In genomic region chr22:49947296-49947622, GRCh38 we compare ENCODE assay signal across 25 cellular contexts. TPM values are rescaled to one million over a fixed set of nuclear protein-coding genes. Genes with fewer than 3 reads are reported as not detected.
A peak's percentile ranks its signal among the peaks of the same experiment; 100 is the strongest.
DNase-seq lines count a peak whose midpoint lies in the region; ATAC-seq and TF ChIP-seq lines count a peak whose summit lies in the region.
"Had no signal": no experiment of that assay in that cellular context is flagged by ENCODE, and none has a peak within 500 bp of the region (broad histone marks: within the 10 kb centered on the region; RNA-seq: fewer than 3 reads in every experiment).

No MANE protein-coding gene starts in this region.

- H3K4me1 Mint-ChIP-seq in CD4-positive, alpha-beta T cell (ENCODE audit: low read depth) = peaks cover 6% of the 10 kb centered on the region

- H3K9ac ChIP-seq in SK-N-MC (ENCODE audit: insufficient read length) = peak overlapping the region; percentile 60

- no peak overlapping the region for H3K4me3 Mint-ChIP-seq in CD4-positive, alpha-beta T cell
- H3K4me3 Mint-ChIP-seq: activated naive CD8-positive, alpha-beta T cell treated with anti-CD3 and anti-CD28 coated beads for 36 hours; CD4-positive, alpha-beta memory T cell; memory B cell; naive thymus-derived CD8-positive, alpha-beta T cell; stimulated activated naive CD8-positive, alpha-beta T cell treated with anti-CD3 and anti-CD28 coated beads, Interleukin-15, amount 100 ng/mL, for 72 hours; T-helper 17 cell; WTC11 had no signal

- no peaks in the 10 kb centered on the region for H3K27me3 ChIP-seq in CD4-positive, alpha-beta T cell (ENCODE audit: control insufficient read depth, insufficient read depth, low read length)
- H3K27me3 ChIP-seq in lower lobe of right lung (ENCODE audit: low read depth) = no peaks in the 10 kb centered on the region
- no peaks in the 10 kb centered on the region for H3K27me3 ChIP-seq in stomach
- H3K27me3 ChIP-seq: SJSA1 had no signal

- no peak for TF ChIP-seq CTCF in CD4-positive, alpha-beta T cell (IDR thresholded peaks at IDR 0.05)
- no peak for TF ChIP-seq CTCF in lower lobe of right lung (IDR thresholded peaks at IDR 0.05)
- TF ChIP-seq CTCF in stomach (IDR thresholded peaks at IDR 0.05) = no peak
- no peak for TF ChIP-seq CTCF in foreskin fibroblast (IDR thresholded peaks at IDR 0.05; ENCODE audit: low read depth, low read length)

- POLR2A ChIA-PET in CD4-positive, alpha-beta T cell (lab: Charles Lee) = interaction anchor here (2.2 to 2.3 kb wide), 2 partner anchors 11 to 15 kb away, joined by 7 to 10 read pairs; no protein-coding TSS in a partner anchor

- H3K9me3 ChIP-seq in CD4-positive, alpha-beta T cell (ENCODE audit: control insufficient read depth, low read length) = no peaks in the 10 kb centered on the region
- H3K9me3 ChIP-seq in SK-N-MC (ENCODE audit: low read depth, low read length) (no peaks in the 10 kb centered on the region), lower lobe of right lung (no peaks in the 10 kb centered on the region), stomach (no peaks in the 10 kb centered on the region)

- no peak for TF ChIP-seq POLR2A in stomach (IDR thresholded peaks at IDR 0.05)

- no peaks in the 10 kb centered on the region for H3K27me3 Mint-ChIP-seq in CD4-positive, alpha-beta T cell
- H3K27me3 Mint-ChIP-seq: activated naive CD8-positive, alpha-beta T cell treated with anti-CD3 and anti-CD28 coated beads for 36 hours; CD4-positive, alpha-beta memory T cell; memory B cell; naive thymus-derived CD8-positive, alpha-beta T cell; stimulated activated naive CD8-positive, alpha-beta T cell treated with anti-CD3 and anti-CD28 coated beads, Interleukin-15, amount 100 ng/mL, for 72 hours; T-helper 17 cell had no signal

- CTCF ChIA-PET in CD4-positive, alpha-beta T cell (lab: Charles Lee) = no interaction called here

- no peaks in the 10 kb centered on the region for H3K36me3 ChIP-seq in SK-N-MC (ENCODE audit: insufficient read depth, low read length)
- no peaks in the 10 kb centered on the region for H3K36me3 ChIP-seq in lower lobe of right lung
- no peaks in the 10 kb centered on the region for H3K36me3 ChIP-seq in stomach
- H3K36me3 ChIP-seq: SJSA1 had no signal

- peak overlapping the region; percentile 25 for H3K4me3 ChIP-seq in SK-N-MC
- H3K4me3 ChIP-seq in lower lobe of right lung = peak overlapping the region; percentile 53
- H3K4me3 ChIP-seq in stomach = peak overlapping the region; percentile 9 to 52 (median 40)
- H3K4me3 ChIP-seq in foreskin fibroblast (ENCODE audit: low read depth in 1 of 2, low read length in 2 of 2) = no peak overlapping the region
- H3K4me3 ChIP-seq: PC-9, SJSA1 had no signal

- H3K27ac Mint-ChIP-seq in CD4-positive, alpha-beta T cell = no peak overlapping the region
- H3K27ac Mint-ChIP-seq: memory B cell, WTC11 had no signal

- H3K27ac ChIP-seq in CD4-positive, alpha-beta T cell (ENCODE audit: low read depth, low read length) = peak overlapping the region; percentile 13
- H3K27ac ChIP-seq in SK-N-MC (peak overlapping the region; percentile 67), lower lobe of right lung (peak overlapping the region; percentile 94), stomach (peak overlapping the region; percentile 94 to 98 (median 98))
- H3K27ac ChIP-seq: PC-9, SJSA1 had no signal

- intact Hi-C loops in CD4-positive, alpha-beta T cell (cut with DNase I, micrococcal nuclease) = no loop called here
- intact Hi-C loops in lower lobe of right lung (cut with DNase I) = no loop called here
- intact Hi-C loops in stomach (cut with DNase I; ENCODE audit: low total_unique reads) = no loop called here

- H3K9me3 Mint-ChIP-seq in CD4-positive, alpha-beta T cell = no peaks in the 10 kb centered on the region
- H3K9me3 Mint-ChIP-seq: activated naive CD8-positive, alpha-beta T cell treated with anti-CD3 and anti-CD28 coated beads for 36 hours; memory B cell; stimulated activated naive CD8-positive, alpha-beta T cell treated with anti-CD3 and anti-CD28 coated beads, Interleukin-15, amount 100 ng/mL, for 72 hours; WTC11 had no signal

- H3K36me3 Mint-ChIP-seq in CD4-positive, alpha-beta T cell (ENCODE audit: low read depth) = no peaks in the 10 kb centered on the region
- H3K36me3 Mint-ChIP-seq: activated naive CD8-positive, alpha-beta T cell treated with anti-CD3 and anti-CD28 coated beads for 36 hours; CD4-positive, alpha-beta memory T cell; memory B cell; naive thymus-derived CD8-positive, alpha-beta T cell; WTC11 had no signal

- H3K4me1 ChIP-seq in lower lobe of right lung = peaks cover 28% of the 10 kb centered on the region
- peaks cover 32 to 62% (median 47%) of the 10 kb centered on the region in 4 donors for H3K4me1 ChIP-seq in stomach

- no peak for ATAC-seq in CD4-positive, alpha-beta T cell (ENCODE audit: poor library complexity)
- ATAC-seq in lower lobe of right lung = no peak
- ATAC-seq in HG02884 (IDR thresholded peaks at IDR 0.05; ENCODE audit: unreplicated experiment) = no peak
- no peak for ATAC-seq in GM19467 (IDR thresholded peaks at IDR 0.05; ENCODE audit: unreplicated experiment)
- no peak for ATAC-seq in HG02885 (IDR thresholded peaks at IDR 0.05; ENCODE audit: poor library complexity, unreplicated experiment)
- ATAC-seq: esophagus mucosa; naive thymus-derived CD8-positive, alpha-beta T cell; right cardiac atrium; stimulated activated naive CD8-positive, alpha-beta T cell treated with anti-CD3 and anti-CD28 coated beads, Interleukin-15, amount 100 ng/mL, for 72 hours; T-helper 17 cell; WTC11 had no signal

- 0 to 59% (median 46%) methylated on average over 1 to 6 of the region's 6 CpGs for WGBS in stomach, 5 donors

- no peak for DNase-seq in CD4-positive, alpha-beta T cell
- no peak for DNase-seq in SK-N-MC (ENCODE audit: low read depth, low spot score)
- no peak for DNase-seq in lower lobe of right lung
- no peak for DNase-seq in stomach
- no peak for DNase-seq in foreskin fibroblast
- DNase-seq: activated naive CD8-positive, alpha-beta T cell treated with anti-CD3 and anti-CD28 coated beads for 36 hours; CD4-positive, alpha-beta memory T cell; DMS 273 treated with DMSO at 0.1 percent for 48 hours; effector memory CD4-positive, alpha-beta T cell; kidney glomerular epithelial cell; MV-4-11; naive thymus-derived CD8-positive, alpha-beta T cell; NCI-H1694 treated with DMSO at 0.1 percent for 48 hours; NCI-H226; PC-9; right cardiac atrium; stimulated activated naive CD8-positive, alpha-beta T cell treated with anti-CD3 and anti-CD28 coated beads, Interleukin-15, amount 100 ng/mL, for 72 hours; T-helper 17 cell had no signal

- no peak for TF ChIP-seq EP300 in stomach (IDR thresholded peaks at IDR 0.05)

RNA-seq across cellular contexts. Expression of gene PIM3, which starts 13.3 kb away (rescaled TPM):
- 100 to 1,000 TPM; 224 to 230 TPM for total RNA-seq in CD4-positive, alpha-beta T cell
- total RNA-seq in lower lobe of right lung (94.7 TPM), stomach (100 to 1,000 TPM in 3 of 5 donors, 10 to 100 TPM in 2; 51.9 to 802 (median 298) TPM)
- polyA plus RNA-seq in stomach = 10 to 100 TPM; 75.6 to 87.6 (median 81.6) TPM

RNA-seq across cellular contexts. Expression of gene CRELD2, which starts 28.8 kb away (rescaled TPM):
- total RNA-seq in CD4-positive, alpha-beta T cell = 10 to 100 TPM; 21.2 to 23.3 TPM
- total RNA-seq in lower lobe of right lung (42.7 TPM), stomach (10 to 100 TPM; 35.4 to 83.0 (median 81.1) TPM)
- 10 to 100 TPM; 19.4 to 30.4 (median 29.0) TPM for polyA plus RNA-seq in stomach

RNA-seq across cellular contexts. Expression of gene ALG12, which starts 29.0 kb away (rescaled TPM):
- total RNA-seq in CD4-positive, alpha-beta T cell = 10 to 100 TPM; 13.5 to 14.6 TPM
- total RNA-seq in lower lobe of right lung = 25.9 TPM
- total RNA-seq in stomach = 10 to 100 TPM in 2 of 5 donors, 1 to 10 TPM in 3; 2.3 to 30.7 (median 9.4) TPM
- 1 to 10 TPM; 3.8 to 9.2 (median 8.8) TPM for polyA plus RNA-seq in stomach

Comparison
In these comparisons a context has a peak if more than half of its experiments do, and no peak if none do; other contexts are left out.
1. H3K27ac ChIP-seq: peak in every context shown above with its lines; median percentile 98 in stomach; 94 in lower lobe of right lung; 67 in SK-N-MC; 13 in CD4-positive, alpha-beta T cell.
2. H3K4me3 ChIP-seq: peak in SK-N-MC (single experiment), lower lobe of right lung (single experiment) and stomach (4 of 4); none in foreskin fibroblast (0 of 2).